In the genomic region with DNA sequence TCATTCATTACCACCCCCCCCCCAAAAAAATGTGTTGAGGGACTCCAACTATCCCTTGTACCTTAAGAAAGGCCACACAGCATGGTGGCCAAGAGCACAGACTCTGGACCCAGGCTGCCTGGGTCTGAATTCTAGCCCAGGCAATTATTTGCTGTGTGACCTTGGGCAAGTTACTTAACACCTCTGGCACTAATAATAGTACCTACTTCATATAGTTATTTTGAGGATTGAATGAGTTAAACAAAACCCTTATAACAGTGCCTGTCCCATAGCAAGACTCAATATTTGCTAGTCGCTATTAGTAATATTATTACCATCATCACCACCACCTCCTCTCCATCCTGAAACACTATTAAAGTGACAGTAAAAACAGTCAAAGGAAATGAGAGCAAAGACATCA, we compare ENCODE assay signal across 15 cellular contexts.
"Had no signal": no experiment of that assay in that cellular context is flagged by ENCODE, and none has a peak within 500 bp of the region (broad histone marks: within the 10 kb centered on the region; RNA-seq: fewer than 3 reads in every experiment).

No MANE protein-coding gene starts in this region.

- H3K4me1 ChIP-seq: colonic mucosa had no signal

- H3K27me3 ChIP-seq: colonic mucosa, gastrocnemius medialis, heart left ventricle, suprapubic skin had no signal

- H3K4me3 ChIP-seq: colonic mucosa, gastrocnemius medialis, heart left ventricle, left ventricle myocardium inferior, suprapubic skin had no signal

- ATAC-seq: gastrocnemius medialis; heart left ventricle; stimulated activated naive CD8-positive, alpha-beta T cell treated with anti-CD3 and anti-CD28 coated beads, Interleukin-15, amount 100 ng/mL, for 72 hours had no signal

- H3K9me3 ChIP-seq: colonic mucosa, gastrocnemius medialis, heart left ventricle, left ventricle myocardium inferior, suprapubic skin had no signal

- H3K27ac ChIP-seq: colonic mucosa, gastrocnemius medialis, left ventricle myocardium inferior, suprapubic skin had no signal

- H3K36me3 ChIP-seq: colonic mucosa, gastrocnemius medialis, heart left ventricle, left ventricle myocardium inferior, suprapubic skin had no signal

- DNase-seq: activated gamma-delta T cell; activated naive CD8-positive, alpha-beta T cell treated with anti-CD3 and anti-CD28 coated beads for 36 hours; amniotic stem cell; caudate nucleus; colonic mucosa; gastrocnemius medialis; heart left ventricle; kidney glomerular epithelial cell; left ventricle myocardium inferior; stimulated activated CD4-positive, alpha-beta T cell treated with anti-CD3 and anti-CD28 coated beads, Interleukin-2, amount 100 ng/mL, for 24 hours; stimulated activated naive CD8-positive, alpha-beta T cell treated with anti-CD3 and anti-CD28 coated beads, Interleukin-15, amount 100 ng/mL, for 72 hours; T-helper 1 cell; T-helper 9 cell; trophoblast cell had no signal
